In genomic region chr11:129855086-129855485, GRCh38 we compare ENCODE assay signal across 23 cellular contexts. TPM values are rescaled to one million over a fixed set of nuclear protein-coding genes. Genes with fewer than 3 reads are reported as not detected.
DNase-seq lines count a peak whose midpoint lies in the region; ATAC-seq, FAIRE-seq and TF ChIP-seq lines count a peak whose summit lies in the region.
"Had no signal": no experiment of that assay in that cellular context is flagged by ENCODE, and none has a peak within 500 bp of the region (broad histone marks: within the 10 kb centered on the region; RNA-seq: fewer than 3 reads in every experiment).

No MANE protein-coding gene starts in this region.

- H3K27me3 Mint-ChIP-seq in stimulated activated naive CD8-positive, alpha-beta T cell treated with anti-CD3 and anti-CD28 coated beads, Interleukin-15, amount 100 ng/mL, for 72 hours: no peaks in the 10 kb centered on the region
- H3K27me3 Mint-ChIP-seq: activated B cell treated with CpG ODN at 0.5 μM for 24 hours, naive B cell had no signal

- H3K27ac ChIP-seq in coronary artery: no peak overlapping the region
- H3K27ac ChIP-seq: esophagus muscularis mucosa, right atrium auricular region, SJCRH30, uterus had no signal

- H3K36me3 ChIP-seq in bronchial epithelial cell (ENCODE audit: control insufficient read depth, insufficient read depth, low read length): peaks cover 3% of the 10 kb centered on the region
- H3K36me3 ChIP-seq: right atrium auricular region, SJCRH30, uterus had no signal

- no peaks in the 10 kb centered on the region for H3K9me3 Mint-ChIP-seq in stimulated activated naive CD8-positive, alpha-beta T cell treated with anti-CD3 and anti-CD28 coated beads, Interleukin-15, amount 100 ng/mL, for 72 hours
- H3K9me3 Mint-ChIP-seq: activated B cell treated with CpG ODN at 0.5 μM for 24 hours, memory B cell, naive B cell had no signal

- no peak overlapping the region for H3K27ac Mint-ChIP-seq in stimulated activated naive CD8-positive, alpha-beta T cell treated with anti-CD3 and anti-CD28 coated beads, Interleukin-15, amount 100 ng/mL, for 72 hours
- H3K27ac Mint-ChIP-seq: activated B cell treated with CpG ODN at 0.5 μM for 24 hours, B cell, memory B cell, naive B cell had no signal

- H3K4me3 Mint-ChIP-seq in stimulated activated naive CD8-positive, alpha-beta T cell treated with anti-CD3 and anti-CD28 coated beads, Interleukin-15, amount 100 ng/mL, for 72 hours: no peak overlapping the region
- H3K4me3 Mint-ChIP-seq: activated B cell treated with CpG ODN at 0.5 μM for 24 hours, B cell, memory B cell had no signal

- ATAC-seq in stimulated activated naive CD8-positive, alpha-beta T cell treated with anti-CD3 and anti-CD28 coated beads, Interleukin-15, amount 100 ng/mL, for 72 hours: peak; percentile 10
- ATAC-seq in stimulated activated naive CD8-positive, alpha-beta T cell treated with anti-CD3 and anti-CD28 coated beads, Interleukin-15, Interleukin-2, amounts not matched to agents 100 U/mL and 50 U/mL, for 24 hours: no peak

- peak; percentile 51 for DNase-seq in NCI-H2107 treated with DMSO at 0.1 percent for 48 hours (lab: John Stamatoyannopoulos, UW; ENCODE audit: unreplicated experiment)
- no peak for DNase-seq in NCI-H2107 (lab: John Stamatoyannopoulos, UW)
- no peak for DNase-seq in stimulated activated naive CD8-positive, alpha-beta T cell treated with anti-CD3 and anti-CD28 coated beads, Interleukin-15, amount 100 ng/mL, for 72 hours
- DNase-seq in stimulated activated naive CD8-positive, alpha-beta T cell treated with anti-CD3 and anti-CD28 coated beads, Interleukin-15, Interleukin-2, amounts not matched to agents 100 U/mL and 50 U/mL, for 24 hours: no peak
- peak; percentile 55 for DNase-seq in bronchial epithelial cell (ENCODE audit: low read depth)
- DNase-seq in coronary artery (ENCODE audit: low spot score): no peak
- DNase-seq in urothelium cell line (ENCODE audit: low spot score): no peak
- no peak for DNase-seq in GM19238 (ENCODE audit: insufficient read length, low spot score)
- DNase-seq: activated B cell treated with CpG ODN at 0.5 μM for 24 hours, anterior cingulate cortex, MM.1S, naive B cell, NCI-H2227 treated with DMSO at 0.1 percent for 48 hours, NCI-H82, SJCRH30, uterus had no signal

- H3K4me1 Mint-ChIP-seq in stimulated activated naive CD8-positive, alpha-beta T cell treated with anti-CD3 and anti-CD28 coated beads, Interleukin-15, amount 100 ng/mL, for 72 hours: peaks cover 34% of the 10 kb centered on the region
- H3K4me1 Mint-ChIP-seq: activated B cell treated with CpG ODN at 0.5 μM for 24 hours, B cell, memory B cell, naive B cell had no signal

- TF ChIP-seq CTCF in bronchial epithelial cell (IDR thresholded peaks at IDR 0.05; ENCODE audit: insufficient read depth, low read length, severe bottlenecking) (no peak), coronary artery (IDR thresholded peaks at IDR 0.05) (no peak)

- H3K27me3 ChIP-seq in bronchial epithelial cell (ENCODE audit: control insufficient read depth, insufficient read depth, low read length): no peaks in the 10 kb centered on the region
- H3K27me3 ChIP-seq: right atrium auricular region, SJCRH30, uterus had no signal

- H3K4me3 ChIP-seq in bronchial epithelial cell (ENCODE audit: low read depth, low read length) (no peak overlapping the region), coronary artery (no peak overlapping the region)
- H3K4me3 ChIP-seq: esophagus muscularis mucosa, right atrium auricular region, SJCRH30, uterus had no signal

- FAIRE-seq in bronchial epithelial cell (lab: Jason Lieb, UNC) (no peak), urothelium cell line (lab: Jason Lieb, UNC) (no peak)

RNA-seq across cellular contexts. Expression of gene TMEM45B, which starts 39.4 kb away (rescaled TPM):
- total RNA-seq in bronchial epithelial cell: 162 and 317 TPM in 2 replicates
- total RNA-seq: A172, activated B cell treated with CpG ODN at 0.5 μM for 24 hours, B cell, osteocyte, right atrium auricular region, SJCRH30, subcutaneous adipose tissue had no signal

RNA-seq across cellular contexts. Expression of gene NFRKB, which starts 40.3 kb away (rescaled TPM):
- total RNA-seq in bronchial epithelial cell: 9.6 and 26.3 TPM in 2 replicates

Comparison
In these comparisons a context has a peak if more than half of its experiments do, and no peak if none do; other contexts are left out.
1. DNase-seq: peak in NCI-H2107 treated with DMSO at 0.1 percent for 48 hours (single experiment) and bronchial epithelial cell (single experiment); none in NCI-H2107 (single experiment), stimulated activated naive CD8-positive, alpha-beta T cell treated with anti-CD3 and anti-CD28 coated beads, Interleukin-15, amount 100 ng/mL, for 72 hours (0 of 2), stimulated activated naive CD8-positive, alpha-beta T cell treated with anti-CD3 and anti-CD28 coated beads, Interleukin-15, Interleukin-2, amounts not matched to agents 100 U/mL and 50 U/mL, for 24 hours (single experiment), coronary artery (single experiment), urothelium cell line (single experiment) and GM19238 (single experiment).